In the genomic region with DNA sequence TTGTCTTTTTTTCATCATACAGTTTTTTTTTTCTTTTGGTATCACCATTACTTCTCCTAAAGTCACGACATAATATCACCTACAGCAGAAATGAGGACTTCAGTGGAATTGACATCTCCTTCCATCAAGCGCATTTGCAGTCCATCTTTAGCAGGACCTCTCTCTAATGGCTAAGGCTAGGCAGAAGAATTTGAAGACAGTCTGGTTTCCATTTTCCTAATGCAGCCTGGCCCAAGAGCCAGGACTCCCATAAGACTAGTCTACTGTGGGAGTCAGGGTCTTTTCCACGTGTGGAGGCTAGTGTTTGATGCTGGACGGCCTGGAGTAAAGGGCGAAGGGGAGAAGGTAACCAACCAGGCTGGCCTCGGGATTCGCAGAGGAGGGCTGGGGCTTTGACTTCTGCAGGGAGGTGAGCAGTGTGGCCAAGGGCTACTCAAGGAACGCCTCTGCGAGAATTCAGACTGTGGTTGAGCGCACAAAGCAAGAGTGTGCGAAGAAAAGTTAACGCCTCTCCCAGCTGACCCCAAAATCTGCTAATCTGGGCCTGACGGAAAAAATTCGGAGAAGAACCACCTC, we compare ENCODE assay signal across 8 cellular contexts. TPM values are rescaled to one million over a fixed set of nuclear protein-coding genes. Genes with fewer than 3 reads are reported as not detected.
DNase-seq lines count a peak whose midpoint lies in the region; ATAC-seq and TF ChIP-seq lines count a peak whose summit lies in the region.

No MANE protein-coding gene starts in this region.

- DNase-seq in DMS53 (lab: John Stamatoyannopoulos, UW) (peak; percentile 73), DMS53 treated with DMSO at 0.1 percent for 48 hours (lab: John Stamatoyannopoulos, UW; ENCODE audit: unreplicated experiment) (no peak), OCI-LY7 (ENCODE audit: low spot score) (no peak), endothelial cell (ENCODE audit: low spot score) (peak; percentile 26), NCI-H446 treated with DMSO at 0.1 percent for 48 hours (lab: John Stamatoyannopoulos, UW) (no peak), NCI-H2227 treated with DMSO at 0.1 percent for 48 hours (lab: John Stamatoyannopoulos, UW) (no peak)
- DNase-seq in naive thymus-derived CD4-positive, alpha-beta T cell: peak in 1 of 9 donors; percentile 17

- H3K27ac Mint-ChIP-seq in endothelial cell (ENCODE audit: unreplicated experiment): peak overlapping the region; percentile 93
- H3K27ac Mint-ChIP-seq in naive thymus-derived CD4-positive, alpha-beta T cell: peak overlapping the region; percentile 93 to 98 (median 97)

- peaks cover 29% of the 10 kb centered on the region for H3K36me3 Mint-ChIP-seq in endothelial cell (ENCODE audit: low read depth, unreplicated experiment)
- peaks cover 5 to 28% (median 20%) of the 10 kb centered on the region in 5 donors for H3K36me3 Mint-ChIP-seq in naive thymus-derived CD4-positive, alpha-beta T cell

- H3K9me2 ChIP-seq in OCI-LY7 (ENCODE audit: insufficient read depth, low read length): no peaks in the 10 kb centered on the region

- peaks cover 45% of the 10 kb centered on the region for H3K4me1 Mint-ChIP-seq in endothelial cell (ENCODE audit: unreplicated experiment)
- H3K4me1 Mint-ChIP-seq in naive thymus-derived CD4-positive, alpha-beta T cell: peaks cover 41 to 55% (median 51%) of the 10 kb centered on the region in 7 donors

- H3K36me3 ChIP-seq in OCI-LY7 (ENCODE audit: insufficient read depth, low read length): peaks cover 31% of the 10 kb centered on the region
- peaks cover 10 to 29% (median 10%) of the 10 kb centered on the region in 3 experiments for H3K36me3 ChIP-seq in naive thymus-derived CD4-positive, alpha-beta T cell (ENCODE audit: control insufficient read depth in 2 of 3, insufficient read depth in 3 of 3, low read length in 3 of 3)

- ATAC-seq in HG02610 (IDR thresholded peaks at IDR 0.05; ENCODE audit: unreplicated experiment): peak; percentile 11
- ATAC-seq in naive thymus-derived CD4-positive, alpha-beta T cell: peak; percentile 0

- peak overlapping the region; percentile 91 for H2AFZ ChIP-seq in OCI-LY7 (ENCODE audit: low read length)

- H3K79me2 ChIP-seq in OCI-LY7 (ENCODE audit: insufficient read depth, low read depth, low read length): peaks cover 38% of the 10 kb centered on the region

- H3K4me3 Mint-ChIP-seq in endothelial cell (ENCODE audit: unreplicated experiment): peak overlapping the region; percentile 97
- H3K4me3 Mint-ChIP-seq in naive thymus-derived CD4-positive, alpha-beta T cell: peak overlapping the region; percentile 84 to 98 (median 91)

- peaks cover 44% of the 10 kb centered on the region for H3K4me1 ChIP-seq in OCI-LY7 (ENCODE audit: insufficient read depth, low read length, poor library complexity, severe bottlenecking)
- H3K4me1 ChIP-seq in naive thymus-derived CD4-positive, alpha-beta T cell (ENCODE audit: control insufficient read depth in 2 of 2, insufficient read depth in 2 of 2, low read length in 2 of 2): peaks cover 30 to 42% of the 10 kb centered on the region in 2 donors

- peak overlapping the region; percentile 91 for H3K4me3 ChIP-seq in OCI-LY7 (ENCODE audit: low read depth, low read length, poor library complexity, severe bottlenecking)
- H3K4me3 ChIP-seq in naive thymus-derived CD4-positive, alpha-beta T cell (ENCODE audit: low read length): peak overlapping the region; percentile 89

- peak overlapping the region; percentile 100 for H3K4me2 ChIP-seq in OCI-LY7 (ENCODE audit: low read length)

- intact Hi-C loops in OCI-LY7 (cut with micrococcal nuclease; ENCODE audit: unreplicated experiment): loop anchor here (1.0 kb wide), 3 partner anchors 20 to 42 kb away; no protein-coding TSS in a partner anchor
- intact Hi-C loops in naive thymus-derived CD4-positive, alpha-beta T cell (cut with micrococcal nuclease): loop anchor here (1.0 to 5.0 kb wide), 23 partner anchors 11 to 322 kb away; a partner anchor contains a TSS

- BruUV-seq in OCI-LY7 (replicated peaks; lab: Mats Ljungman, UMichigan): no TSS peak

- no peaks in the 10 kb centered on the region for H3K27me3 ChIP-seq in naive thymus-derived CD4-positive, alpha-beta T cell (ENCODE audit: control insufficient read depth in 2 of 2, insufficient read depth in 2 of 2, low read length in 2 of 2)

- H3K9me3 ChIP-seq in OCI-LY7 (ENCODE audit: low read length): peaks cover 7% of the 10 kb centered on the region; the same call in 1 of the 2 replicates
- H3K9me3 ChIP-seq in naive thymus-derived CD4-positive, alpha-beta T cell (ENCODE audit: control insufficient read depth in 2 of 3, low read length in 3 of 3): no peaks in the 10 kb centered on the region

- no peaks in the 10 kb centered on the region for H4K20me1 ChIP-seq in OCI-LY7 (ENCODE audit: insufficient read depth, low read length)

- peak overlapping the region; percentile 87 for H3K27ac ChIP-seq in OCI-LY7 (ENCODE audit: low read depth, low read length, poor library complexity, severe bottlenecking)
- H3K27ac ChIP-seq in naive thymus-derived CD4-positive, alpha-beta T cell (ENCODE audit: low read depth, low read length): peak overlapping the region; percentile 92

- no peak for TF ChIP-seq CTCF in OCI-LY7 (conservative IDR thresholded peaks at IDR 0.05; ENCODE audit: low read length)
- TF ChIP-seq CTCF in endothelial cell (IDR thresholded peaks at IDR 0.05; ENCODE audit: unreplicated experiment): no peak

- peaks cover 11% of the 10 kb centered on the region for H3K27me3 Mint-ChIP-seq in endothelial cell (ENCODE audit: unreplicated experiment)
- H3K27me3 Mint-ChIP-seq in naive thymus-derived CD4-positive, alpha-beta T cell: no peaks in the 10 kb centered on the region

- H3K9me3 Mint-ChIP-seq in endothelial cell (ENCODE audit: unreplicated experiment): no peaks in the 10 kb centered on the region
- peaks cover 0 to 3% (median 0%) of the 10 kb centered on the region in 11 donors for H3K9me3 Mint-ChIP-seq in naive thymus-derived CD4-positive, alpha-beta T cell

- POLR2A ChIA-PET in OCI-LY7 (lab: Charles Lee): interaction anchor here (0.6 to 4.6 kb wide), 12 partner anchors 13 to 248 kb away, joined by 3 to 41 read pairs (median 4); a partner anchor contains a TSS
- POLR2A ChIA-PET in naive thymus-derived CD4-positive, alpha-beta T cell (lab: Charles Lee): interaction anchor here (0.5 to 12.2 kb wide), 23 partner anchors 12 to 283 kb away, joined by 3 to 217 read pairs (median 7); a partner anchor contains a TSS

- CTCF ChIA-PET in OCI-LY7 (lab: Charles Lee; ENCODE audit: unreplicated experiment): no interaction called here
- CTCF ChIA-PET in naive thymus-derived CD4-positive, alpha-beta T cell (lab: Charles Lee): interaction anchor here (1.0 to 3.6 kb wide), 8 partner anchors 11 to 165 kb away, joined by 3 to 26 read pairs (median 5); a partner anchor contains a TSS

RNA-seq across cellular contexts. Expression of a gene that starts 0.7 kb away (rescaled TPM):
- total RNA-seq in OCI-LY7 (2014; rRNA removed; shearing (Covaris generic)): 26.1 and 31.6 TPM in 2 replicates
- total RNA-seq in OCI-LY7 (2022) (58.2 and 66.5 TPM in 2 replicates), endothelial cell (ENCODE audit: unreplicated experiment) (47.6 TPM)
- total RNA-seq in naive thymus-derived CD4-positive, alpha-beta T cell: 100 to 1,000 TPM in 2 of 5 experiments, 10 to 100 TPM in 3; 37.2 to 135 (median 49.5) TPM
- 1 to 10 TPM; 3.6 to 3.8 TPM for polyA plus RNA-seq in naive thymus-derived CD4-positive, alpha-beta T cell

RNA-seq across cellular contexts. Expression of a gene that starts 0.9 kb away (rescaled TPM):
- 18.9 and 25.8 TPM in 2 replicates for total RNA-seq in OCI-LY7 (2014; rRNA removed; shearing (Covaris generic))
- total RNA-seq in OCI-LY7 (2022) (26.9 and 32.0 TPM in 2 replicates), endothelial cell (ENCODE audit: unreplicated experiment) (23.8 TPM)
- 10 to 100 TPM; 34.1 to 76.3 (median 69.1) TPM for total RNA-seq in naive thymus-derived CD4-positive, alpha-beta T cell
- 1 to 10 TPM; 1.3 to 2.1 TPM for polyA plus RNA-seq in naive thymus-derived CD4-positive, alpha-beta T cell

RNA-seq across cellular contexts. Expression of a gene that starts 27.3 kb away (rescaled TPM):
- 48.6 and 51.7 TPM in 2 replicates for total RNA-seq in OCI-LY7 (2014; rRNA removed; shearing (Covaris generic))
- total RNA-seq in OCI-LY7 (2022) (153 and 207 TPM in 2 replicates), endothelial cell (ENCODE audit: unreplicated experiment) (0.56 TPM)
- total RNA-seq in naive thymus-derived CD4-positive, alpha-beta T cell: 100 to 1,000 TPM; 208 to 760 (median 408) TPM
- polyA plus RNA-seq in naive thymus-derived CD4-positive, alpha-beta T cell: 100 to 1,000 TPM; 191 to 205 TPM

RNA-seq across cellular contexts. Expression of a gene that starts 52.2 kb away (rescaled TPM):
- total RNA-seq in OCI-LY7 (2014; rRNA removed; shearing (Covaris generic)): 1.4 and 7.0 TPM in 2 replicates
- total RNA-seq in OCI-LY7 (2022): 5.1 and 8.4 TPM in 2 replicates
- 7.9 TPM for total RNA-seq in endothelial cell (ENCODE audit: unreplicated experiment)
- total RNA-seq in naive thymus-derived CD4-positive, alpha-beta T cell: 10 to 100 TPM; 22.4 to 73.1 (median 57.4) TPM
- polyA plus RNA-seq in naive thymus-derived CD4-positive, alpha-beta T cell: 10 to 100 TPM in 1 of 2 donors, 1 to 10 TPM in 1; 6.4 to 17.2 TPM

Comparison
In these comparisons a context has a peak if more than half of its experiments do, and no peak if none do; other contexts are left out.
1. DNase-seq: peak in DMS53 (single experiment) and endothelial cell (single experiment); none in DMS53 treated with DMSO at 0.1 percent for 48 hours (single experiment), OCI-LY7 (single experiment), NCI-H446 treated with DMSO at 0.1 percent for 48 hours (single experiment) and NCI-H2227 treated with DMSO at 0.1 percent for 48 hours (single experiment).
2. RNA of a gene that starts 27.3 kb away (total RNA-seq): 208 to 760 TPM in naive thymus-derived CD4-positive, alpha-beta T cell and 48.6 to 207 TPM in OCI-LY7; 0.56 TPM in endothelial cell (single experiment); every median in the first group is over 10 times any median in the second.